20 cellular contexts compared by ENCODE assay signal in genomic region chr12:97940105-97940504, GRCh38.
A peak's percentile ranks its signal among the peaks of the same experiment; 100 is the strongest.
DNase-seq lines count a peak whose midpoint lies in the region; ATAC-seq, FAIRE-seq and TF ChIP-seq lines count a peak whose summit lies in the region.
"Had no signal": no experiment of that assay in that cellular context is flagged by ENCODE, and none has a peak within 500 bp of the region (broad histone marks: within the 10 kb centered on the region; RNA-seq: fewer than 3 reads in every experiment).

No MANE protein-coding gene starts in this region.

- H3K4me1 ChIP-seq in HepG2 (ENCODE audit: insufficient read depth, low read length) (0 out of 2 replicates have a peak, but pooled peaks cover 8% of the 10 kb centered on the region), right lobe of liver (no peaks in the 10 kb centered on the region), H1 (replicated peaks in 1 of 4; ENCODE audit: control insufficient read depth in 3 of 4, insufficient read depth in 4 of 4, low read length in 3 of 4) (no peaks in the 10 kb centered on the region), mesodermal cell (ENCODE audit: control insufficient read depth, insufficient read depth, low read length, poor library complexity, severe bottlenecking) (peaks cover 8% of the 10 kb centered on the region), Karpas-422 (ENCODE audit: low read length) (no peaks in the 10 kb centered on the region), ascending aorta (no peaks in the 10 kb centered on the region), A673 (ENCODE audit: insufficient read depth, low read length, poor library complexity, severe bottlenecking) (no peaks in the 10 kb centered on the region)

- no peak overlapping the region for H3K23ac ChIP-seq in H1 (ENCODE audit: insufficient read length)

- H2BK15ac ChIP-seq in H1 (ENCODE audit: low read length): no peak overlapping the region

- H3K79me2 ChIP-seq in HepG2 (ENCODE audit: insufficient read depth, low read length) (no peaks in the 10 kb centered on the region), H1 (ENCODE audit: control insufficient read depth in 1 of 2, insufficient read depth in 2 of 2, low read length in 2 of 2) (no peaks in the 10 kb centered on the region), Karpas-422 (ENCODE audit: low read length) (no peaks in the 10 kb centered on the region)

- H3K27ac ChIP-seq in HepG2 (ENCODE audit: extremely low read length, insufficient read depth, low read length) (no peak overlapping the region), right lobe of liver (no peak overlapping the region), H1 (ENCODE audit: low read depth, low read length) (no peak overlapping the region), mesodermal cell (ENCODE audit: low read depth, low read length, severe bottlenecking) (peak overlapping the region; percentile 80), Karpas-422 (ENCODE audit: low read length) (no peak overlapping the region), ascending aorta (no peak overlapping the region), A673 (ENCODE audit: low read depth, low read length, poor library complexity, severe bottlenecking) (no peak overlapping the region)

- no peaks in the 10 kb centered on the region; the same call in 1 of the 2 replicates for H3K23me2 ChIP-seq in H1 (ENCODE audit: low read depth, low read length)

- H3K4me2 ChIP-seq in HepG2 (ENCODE audit: low read depth, low read length) (no peak overlapping the region), H1 (ENCODE audit: insufficient read depth in 1 of 2, low read depth in 2 of 2, low read length in 2 of 2) (no peak overlapping the region), Karpas-422 (ENCODE audit: low read depth, low read length, poor library complexity, severe bottlenecking) (no peak overlapping the region)

- H2BK120ac ChIP-seq in H1 (replicated peaks; ENCODE audit: low read depth, low read length): no peak overlapping the region

- CTCF ChIA-PET in HepG2 (lab: Yijun Ruan, JAX; ENCODE audit: low intra/inter-chr PET ratio, low total read pairs) (no interaction called here), H1 (lab: Charles Lee; ENCODE audit: partially characterized antibody) (no interaction called here), A673 (lab: Charles Lee) (no interaction called here)

- H2BK20ac ChIP-seq in H1 (ENCODE audit: low read length): no peak overlapping the region

- H3K9me3 ChIP-seq in HepG2 (ENCODE audit: low read length): peaks cover 6% of the 10 kb centered on the region; the same call in 1 of the 2 replicates
- H3K9me3 ChIP-seq in right lobe of liver: no peaks in the 10 kb centered on the region
- H3K9me3 ChIP-seq in H1 (ENCODE audit: insufficient read depth in 2 of 2, low read depth in 1 of 2, low read length in 1 of 2): no peaks in the 10 kb centered on the region
- peaks cover 3% of the 10 kb centered on the region for H3K9me3 ChIP-seq in mesodermal cell (ENCODE audit: control insufficient read depth, low read length)
- no peaks in the 10 kb centered on the region for H3K9me3 ChIP-seq in Karpas-422 (ENCODE audit: low read length)
- H3K9me3 ChIP-seq in ascending aorta: no peaks in the 10 kb centered on the region
- no peaks in the 10 kb centered on the region for H3K9me3 ChIP-seq in A673 (ENCODE audit: low read depth, low read length, poor library complexity, severe bottlenecking)

- ATAC-seq in HepG2 (no peak), right lobe of liver (no peak)
- ATAC-seq: HCT116 had no signal

- H3K4ac ChIP-seq in H1 (replicated peaks; ENCODE audit: insufficient read length, low read depth, low read length): no peak overlapping the region

- TF ChIP-seq CTCF in HepG2 (CRISPR knock-in tag; IDR thresholded peaks at IDR 0.05): no peak
- TF ChIP-seq CTCF in right lobe of liver (IDR thresholded peaks at IDR 0.05): no peak
- TF ChIP-seq CTCF in H1 (IDR thresholded peaks at IDR 0.05; ENCODE audit: control extremely low read depth in 1 of 3, insufficient read depth in 1 of 3, low read depth in 1 of 3, low read length in 3 of 3): no peak
- TF ChIP-seq CTCF in ascending aorta (IDR thresholded peaks at IDR 0.05): no peak
- TF ChIP-seq CTCF in A673 (conservative IDR thresholded peaks at IDR 0.05; ENCODE audit: low read depth, low read length): no peak

- H3K4me3 ChIP-seq in HepG2 (replicated peaks in 1 of 3; ENCODE audit: insufficient read depth in 1 of 3, low read depth in 2 of 3, low read length in 3 of 3): no peak overlapping the region
- H3K4me3 ChIP-seq in right lobe of liver: no peak overlapping the region
- H3K4me3 ChIP-seq in H1 (ENCODE audit: extremely low read depth in 1 of 4, insufficient read depth in 2 of 4, low read depth in 3 of 4, low read length in 4 of 4): no peak overlapping the region
- H3K4me3 ChIP-seq in mesodermal cell (ENCODE audit: extremely low read depth, insufficient read depth, low read length, poor library complexity, severe bottlenecking): no peak overlapping the region
- no peak overlapping the region for H3K4me3 ChIP-seq in Karpas-422 (ENCODE audit: low read length)
- no peak overlapping the region for H3K4me3 ChIP-seq in ascending aorta
- no peak overlapping the region for H3K4me3 ChIP-seq in A673 (ENCODE audit: low read depth, low read length, poor library complexity, severe bottlenecking)

- no peak for TF ChIP-seq POLR2A in HepG2 (IDR thresholded peaks at IDR 0.05; ENCODE audit: insufficient read depth in 1 of 2, low read depth in 2 of 2, low read length in 2 of 2)
- TF ChIP-seq POLR2A in right lobe of liver (IDR thresholded peaks at IDR 0.05): no peak
- TF ChIP-seq POLR2A in H1 (IDR thresholded peaks at IDR 0.05; ENCODE audit: control extremely low read depth in 1 of 2, low read depth in 2 of 2, low read length in 2 of 2): no peak

- POLR2A ChIA-PET in HepG2 (lab: Yijun Ruan, JAX): no interaction called here
- POLR2A ChIA-PET in H1 (lab: Charles Lee; ENCODE audit: partially characterized antibody): no interaction called here
- POLR2A ChIA-PET in A673 (lab: Charles Lee; ENCODE audit: low non-redundant PET): no interaction called here

- H3K56ac ChIP-seq in H1 (replicated peaks; ENCODE audit: insufficient read length, low read depth, low read length): no peak overlapping the region

- H2AFZ ChIP-seq in HepG2 (ENCODE audit: low read length) (no peak overlapping the region), H1 (ENCODE audit: low read length) (no peak overlapping the region), Karpas-422 (ENCODE audit: low read length) (no peak overlapping the region)

- H3K27me3 ChIP-seq in HepG2 (ENCODE audit: control insufficient read depth in 1 of 2, insufficient read depth in 2 of 2, low read length in 2 of 2): no peaks in the 10 kb centered on the region
- no peaks in the 10 kb centered on the region for H3K27me3 ChIP-seq in right lobe of liver
- no peaks in the 10 kb centered on the region for H3K27me3 ChIP-seq in H1 (replicated peaks in 1 of 4; ENCODE audit: control insufficient read depth in 3 of 4, extremely low read depth in 1 of 4, insufficient read depth in 3 of 4, low read length in 3 of 4)
- H3K27me3 ChIP-seq in Karpas-422 (ENCODE audit: low read length): no peaks in the 10 kb centered on the region
- no peaks in the 10 kb centered on the region for H3K27me3 ChIP-seq in ascending aorta
- H3K27me3 ChIP-seq in A673 (replicated peaks; ENCODE audit: insufficient read depth, low read depth, low read length, poor library complexity): peaks cover 9% of the 10 kb centered on the region

- H3K18ac ChIP-seq in H1 (ENCODE audit: extremely low read depth, low read length): no peak overlapping the region

- no peak overlapping the region for H2BK5ac ChIP-seq in H1 (ENCODE audit: low read depth, low read length)

- WGBS in HepG2 (ENCODE audit: low lambda C conversion rate): 0% methylated on average over 1 of the region's 1 CpG
- 57% methylated on average over 1 of the region's 1 CpG for WGBS in right lobe of liver (ENCODE audit: insufficient coverage, low coverage, low lambda C conversion rate, missing lambda C conversion rate)
- WGBS in H1 (ENCODE audit: extremely low coverage in 1 of 2, insufficient coverage in 1 of 2, insufficient read length in 1 of 2, insufficient replicate concordance in 2 of 2, low coverage in 1 of 2, low lambda C conversion rate in 2 of 2, missing lambda C conversion rate in 1 of 2), 2 experiments: 92% methylated on average over 1 of the region's 1 CpG; no CpG with 5 or more reads in 1 of the 2 experiments
- WGBS in mesodermal cell (ENCODE audit: insufficient coverage in 2 of 2), 2 experiments: 100% methylated on average over 1 of the region's 1 CpG; no CpG with 5 or more reads in 1 of the 2 experiments

- H3K36me3 ChIP-seq in HepG2 (replicated peaks in 1 of 2; ENCODE audit: control insufficient read depth in 1 of 2, insufficient read depth in 2 of 2, low read length in 2 of 2) (no peaks in the 10 kb centered on the region), right lobe of liver (no peaks in the 10 kb centered on the region), H1 (ENCODE audit: control insufficient read depth in 2 of 4, insufficient read depth in 4 of 4, low read length in 3 of 4) (no peaks in the 10 kb centered on the region), mesodermal cell (ENCODE audit: control insufficient read depth, insufficient read depth, low read length) (no peaks in the 10 kb centered on the region), Karpas-422 (ENCODE audit: insufficient read depth, low read length) (no peaks in the 10 kb centered on the region), ascending aorta (no peaks in the 10 kb centered on the region), A673 (ENCODE audit: insufficient read depth, low read length, poor library complexity, severe bottlenecking) (no peaks in the 10 kb centered on the region)

- H4K5ac ChIP-seq in H1 (ENCODE audit: insufficient read length, low read depth, low read length): no peak overlapping the region

- no peak for TF ChIP-seq RAD21 in HepG2 (CRISPR knock-in tag; IDR thresholded peaks at IDR 0.05)
- TF ChIP-seq RAD21 in H1 (IDR thresholded peaks at IDR 0.05 in 1 of 2, conservative IDR thresholded peaks at IDR 0.05 in 1 of 2; ENCODE audit: low read depth in 2 of 2, low read length in 2 of 2): no peak

- H4K20me1 ChIP-seq in HepG2 (ENCODE audit: insufficient read depth, low read length): no peaks in the 10 kb centered on the region
- no peaks in the 10 kb centered on the region for H4K20me1 ChIP-seq in H1 (replicated peaks in 1 of 2; ENCODE audit: control insufficient read depth in 1 of 2, insufficient read depth in 2 of 2, low read length in 2 of 2)
- no peaks in the 10 kb centered on the region for H4K20me1 ChIP-seq in Karpas-422 (ENCODE audit: insufficient read depth, low read depth, low read length)

- TF ChIP-seq EP300 in HepG2 (IDR thresholded peaks at IDR 0.05; ENCODE audit: low read depth in 2 of 2, low read length in 2 of 2) (no peak), HepG2 (CRISPR knock-in tag; IDR thresholded peaks at IDR 0.05; ENCODE audit: borderline replicate concordance) (no peak), H1 (IDR thresholded peaks at IDR 0.05; ENCODE audit: borderline replicate concordance in 1 of 2, low read depth in 2 of 2, low read length in 2 of 2) (no peak)

- no peaks in the 10 kb centered on the region for H3K9me2 ChIP-seq in Karpas-422 (replicated peaks; ENCODE audit: insufficient read depth, low read length)

- H3K14ac ChIP-seq in H1 (ENCODE audit: insufficient read length): no peak overlapping the region

- BruUV-seq in HepG2 (replicated peaks; lab: Mats Ljungman, UMichigan) (no TSS peak), A673 (replicated peaks; lab: Mats Ljungman, UMichigan) (no TSS peak)

- in situ Hi-C loops in HepG2 (cut with HindIII; ENCODE audit: extremely low pct_ligation_motif_present, low pct_unique_long_range_greater_than_20kb): no loop called here

- no peaks in the 10 kb centered on the region for H3K79me1 ChIP-seq in H1 (ENCODE audit: low read depth, low read length)

- H4K91ac ChIP-seq in H1 (replicated peaks; ENCODE audit: insufficient read length, low read length): no peak overlapping the region

- intact Hi-C loops in HepG2 (cut with micrococcal nuclease; ENCODE audit: unreplicated experiment) (no loop called here), right lobe of liver (cut with DNase I) (no loop called here), ascending aorta (cut with DNase I) (no loop called here), A673 (cut with micrococcal nuclease; ENCODE audit: unreplicated experiment) (no loop called here)

- H3K9ac ChIP-seq in HepG2 (ENCODE audit: insufficient read depth, low read depth, low read length) (no peak overlapping the region), H1 (replicated peaks in 1 of 4; ENCODE audit: extremely low read depth in 1 of 4, low read depth in 3 of 4, low read length in 3 of 4) (no peak overlapping the region), Karpas-422 (ENCODE audit: low read length) (no peak overlapping the region)

- H4K8ac ChIP-seq in H1 (ENCODE audit: extremely low read depth, insufficient read depth, low read length): no peak overlapping the region

- no peak for FAIRE-seq in HepG2 (lab: Jason Lieb, UNC)
- no peak for FAIRE-seq in H1 (lab: Jason Lieb, UNC)
- FAIRE-seq: D721Med, G401.6, GM12891, GM19239, H54, HTR-8/SVneo had no signal

- peak overlapping the region; percentile 2; the same call in 1 of the 2 replicates for H2AK5ac ChIP-seq in H1 (ENCODE audit: low read depth, low read length)

- H2BK12ac ChIP-seq in H1 (ENCODE audit: low read depth, low read length): no peak overlapping the region

- no peak for DNase-seq in HepG2 (ENCODE audit: low spot score)
- DNase-seq in right lobe of liver: no peak
- no peak for DNase-seq in H1 (ENCODE audit: low read depth in 1 of 2, low spot score in 2 of 2)
- no peak for DNase-seq in effector CD4-positive, alpha-beta T cell
- no peak for DNase-seq in Karpas-422
- DNase-seq in ascending aorta (ENCODE audit: low spot score in 2 of 2): no peak
- no peak for DNase-seq in A673 (ENCODE audit: low spot score)
- DNase-seq: 8988T; C1 segment of cervical spinal cord; CD4-positive, alpha-beta T cell; DMS153; DMS79 treated with DMSO at 0.1 percent for 48 hours had no signal

Comparison
In these comparisons a context has a peak if more than half of its experiments do, and no peak if none do; other contexts are left out.
1. Of the 41 proteins assayed by ChIP-seq in both HepG2 and H1: peak only in HepG2: MAFK; only in H1: none; in both: none; in neither: 40.